Comparison of ENCODE assay signal across 8 cellular contexts in genomic region chr2:157875720-157876065, GRCh38. TPM values are rescaled to one million over a fixed set of nuclear protein-coding genes. Genes with fewer than 3 reads are reported as not detected.
DNase-seq lines count a peak whose midpoint lies in the region; ATAC-seq and TF ChIP-seq lines count a peak whose summit lies in the region.

No MANE protein-coding gene starts in this region.

- DNase-seq in GDM1 (lab: John Stamatoyannopoulos, UW) (peak; percentile 46), fibroblast of lung (ENCODE audit: low read depth in 2 of 2) (peak in 1 of 2 donors; percentile 35), omental fat pad (ENCODE audit: low spot score) (no peak), cerebellar cortex (ENCODE audit: low spot score) (no peak), mesenteric fat pad (ENCODE audit: low spot score) (no peak)
- peak; percentile 78 to 81 for DNase-seq in activated T-cell treated with anti-CD3 and anti-CD28 coated beads, Interleukin-2, amount 50 U/mL, for 72 hours

- H3K36me3 ChIP-seq in HUES64 (ENCODE audit: insufficient read depth, low read length) = no peaks in the 10 kb centered on the region
- no peaks in the 10 kb centered on the region for H3K36me3 ChIP-seq in fibroblast of lung (ENCODE audit: control insufficient read depth, insufficient read depth, low read length)

- no peak overlapping the region for H2AFZ ChIP-seq in fibroblast of lung (ENCODE audit: low read length)

- ATAC-seq in GM21529 (IDR thresholded peaks at IDR 0.05; ENCODE audit: unreplicated experiment) = peak; percentile 41
- ATAC-seq in activated T-cell treated with anti-CD3 and anti-CD28 coated beads, Interleukin-2, amount 50 U/mL, for 72 hours (replicated peaks in 1 of 2) = peak; percentile 73 to 75
- peak; percentile 72 for ATAC-seq in omental fat pad (ENCODE audit: low FRiP score)

- H3K4me3 Mint-ChIP-seq in activated T-cell treated with anti-CD3 and anti-CD28 coated beads, Interleukin-2, amount 50 U/mL, for 72 hours = peak overlapping the region; percentile 88 to 92

- peaks cover 5 to 7% of the 10 kb centered on the region in 2 donors for H3K36me3 Mint-ChIP-seq in activated T-cell treated with anti-CD3 and anti-CD28 coated beads, Interleukin-2, amount 50 U/mL, for 72 hours (ENCODE audit: insufficient read depth in 2 of 2)

- H3K4me2 ChIP-seq in fibroblast of lung (ENCODE audit: extremely low read depth, insufficient read depth, low read length) = peak overlapping the region; percentile 90

- no peaks in the 10 kb centered on the region for H3K9me3 Mint-ChIP-seq in activated T-cell treated with anti-CD3 and anti-CD28 coated beads, Interleukin-2, amount 50 U/mL, for 72 hours

- no peaks in the 10 kb centered on the region for H3K27me3 Mint-ChIP-seq in activated T-cell treated with anti-CD3 and anti-CD28 coated beads, Interleukin-2, amount 50 U/mL, for 72 hours (ENCODE audit: low read depth)

- no peaks in the 10 kb centered on the region for H3K9me3 ChIP-seq in HUES64 (ENCODE audit: insufficient read depth, low read depth, low read length)
- H3K9me3 ChIP-seq in fibroblast of lung (ENCODE audit: control insufficient read depth, insufficient read depth, low read depth, low read length) = no peaks in the 10 kb centered on the region

- peaks cover 71% of the 10 kb centered on the region for H3K4me1 Mint-ChIP-seq in activated T-cell treated with anti-CD3 and anti-CD28 coated beads, Interleukin-2, amount 50 U/mL, for 72 hours (ENCODE audit: low read depth)

- H3K4me3 ChIP-seq in HUES64 (ENCODE audit: low read length) (peak overlapping the region; percentile 67), fibroblast of lung (replicated peaks in 1 of 4; ENCODE audit: control extremely low read depth in 1 of 4, insufficient read depth in 1 of 4, low read depth in 3 of 4, low read length in 4 of 4) (peak overlapping the region; percentile 74 to 90 (median 78))

- under 1% methylated on average over 49 of the region's 49 CpGs for WGBS in HUES64

- H3K9ac ChIP-seq in HUES64 (ENCODE audit: low read depth, low read length) (peak overlapping the region; percentile 62; the same call in 1 of the 2 replicates), fibroblast of lung (ENCODE audit: insufficient read depth, low read length) (peak overlapping the region; percentile 82)

- TF ChIP-seq CTCF in fibroblast of lung (conservative IDR thresholded peaks at IDR 0.05 in 1 of 2, IDR thresholded peaks at IDR 0.05 in 1 of 2; ENCODE audit: low read depth in 1 of 2, low read length in 2 of 2) = no peak
- TF ChIP-seq CTCF in omental fat pad (IDR thresholded peaks at IDR 0.05) = no peak

- H3K4me1 ChIP-seq in HUES64 (ENCODE audit: insufficient read depth, low read length) (peaks cover 20% of the 10 kb centered on the region), fibroblast of lung (ENCODE audit: control insufficient read depth, extremely low read depth, insufficient read depth, low read length) (peaks cover 6% of the 10 kb centered on the region)

- H3K27ac ChIP-seq in HUES64 (ENCODE audit: low read depth, low read length) (peak overlapping the region; percentile 82; the same call in 1 of the 2 replicates), fibroblast of lung (ENCODE audit: insufficient read depth, low read length) (peak overlapping the region; percentile 88)

- H3K27me3 ChIP-seq in HUES64 (ENCODE audit: insufficient read depth, low read length) (peaks cover 10% of the 10 kb centered on the region), fibroblast of lung (ENCODE audit: control insufficient read depth, insufficient read depth, low read length) (no peaks in the 10 kb centered on the region)

- H4K20me1 ChIP-seq in fibroblast of lung (ENCODE audit: control insufficient read depth, extremely low read depth, insufficient read depth, low read length) = no peaks in the 10 kb centered on the region

- no peak overlapping the region for H3K27ac Mint-ChIP-seq in activated T-cell treated with anti-CD3 and anti-CD28 coated beads, Interleukin-2, amount 50 U/mL, for 72 hours

- peaks cover 40% of the 10 kb centered on the region for H3K79me2 ChIP-seq in fibroblast of lung (ENCODE audit: control insufficient read depth, insufficient read depth, low read length)

RNA-seq across cellular contexts. Expression of gene ACVR1, which starts 0.4 kb away (rescaled TPM):
- polyA plus RNA-seq in HUES64 (2013, experiment 1 of 2) = 12.0 TPM
- 10.9 TPM for polyA plus RNA-seq in HUES64 (2013, experiment 2 of 2)
- total RNA-seq in activated T-cell treated with anti-CD3 and anti-CD28 coated beads, Interleukin-2, amount 50 U/mL, for 72 hours = 10 to 100 TPM; 28.3 to 29.7 TPM
- total RNA-seq in fibroblast of lung = 30.8 and 42.9 TPM in 2 replicates
- polyA plus RNA-seq in fibroblast of lung = 57.1 and 72.1 TPM in 2 replicates
- 40.3 and 51.3 TPM in 2 replicates for polyA plus RNA-seq in fibroblast of lung (2012)
- polyA minus RNA-seq in fibroblast of lung (ENCODE audit: low replicate concordance) = 151 and 156 TPM in 2 replicates
- total RNA-seq in omental fat pad = 10 to 100 TPM; 22.7 to 37.7 (median 28.2) TPM
- total RNA-seq in mesenteric fat pad = 37.7 TPM

Comparison
In these comparisons a context has a peak if more than half of its experiments do, and no peak if none do; other contexts are left out.
1. DNase-seq: peak in GDM1 (single experiment) and activated T-cell treated with anti-CD3 and anti-CD28 coated beads, Interleukin-2, amount 50 U/mL, for 72 hours (2 of 2); none in omental fat pad (single experiment), cerebellar cortex (single experiment) and mesenteric fat pad (single experiment).
2. Peak in every context shown above with its lines, with median percentiles within 50 percentile points of each other: ATAC-seq.